Comparison of ENCODE assay signal across 9 cellular contexts in genomic region chr19:38557205-38557799, GRCh38.
DNase-seq lines count a peak whose midpoint lies in the region; ATAC-seq and TF ChIP-seq lines count a peak whose summit lies in the region.
"Had no signal": no experiment of that assay in that cellular context is flagged by ENCODE, and none has a peak within 500 bp of the region (broad histone marks: within the 10 kb centered on the region; RNA-seq: fewer than 3 reads in every experiment).

No MANE protein-coding gene starts in this region.

- H3K36me3 ChIP-seq in hepatocyte (replicated peaks; ENCODE audit: insufficient read depth, low read depth), result no peaks in the 10 kb centered on the region
- H3K36me3 ChIP-seq: thoracic aorta had no signal

- no peaks in the 10 kb centered on the region for H3K79me2 ChIP-seq in hepatocyte

- 81% methylated on average over 12 of the region's 12 CpGs for WGBS in hepatocyte (ENCODE audit: low lambda C conversion rate, missing lambda C conversion rate)

- H2AFZ ChIP-seq in hepatocyte, result no peak overlapping the region

- H3K27ac ChIP-seq in hepatocyte, result no peak overlapping the region
- H3K27ac ChIP-seq: thoracic aorta had no signal

- H3K9me3 ChIP-seq in hepatocyte (ENCODE audit: low read depth), result no peaks in the 10 kb centered on the region
- H3K9me3 ChIP-seq: thoracic aorta had no signal

- no peak for TF ChIP-seq CTCF in hepatocyte (IDR thresholded peaks at IDR 0.05; ENCODE audit: poor library complexity)

- H3K4me1 ChIP-seq in hepatocyte (ENCODE audit: insufficient read depth), result no peaks in the 10 kb centered on the region

- ATAC-seq in GM18861 (IDR thresholded peaks at IDR 0.05; ENCODE audit: unreplicated experiment) (peak; percentile 46), HG03354 (IDR thresholded peaks at IDR 0.05; ENCODE audit: poor library complexity, severe bottlenecking, unreplicated experiment) (peak; percentile 51)

- DNase-seq in A172 (ENCODE audit: low spot score) (peak; percentile 36), hepatocyte (ENCODE audit: low spot score) (no peak), NCI-H2227 (lab: John Stamatoyannopoulos, UW; ENCODE audit: unreplicated experiment) (no peak), amygdala (lab: John Stamatoyannopoulos, UW) (no peak), NCI-H446 treated with DMSO at 0.1 percent for 48 hours (lab: John Stamatoyannopoulos, UW) (no peak)
- DNase-seq in activated CD4-positive, alpha-beta T cell treated with anti-CD3 and anti-CD28 coated beads, Interleukin-2, amount 50 U/mL, for 1 hour, result peak; percentile 26

- no peak overlapping the region for H3K4me3 ChIP-seq in hepatocyte
- H3K4me3 ChIP-seq: thoracic aorta had no signal

- H3K27me3 ChIP-seq in hepatocyte, result no peaks in the 10 kb centered on the region

- H3K4me2 ChIP-seq in hepatocyte, result no peak overlapping the region

- no peaks in the 10 kb centered on the region for H4K20me1 ChIP-seq in hepatocyte (ENCODE audit: insufficient read depth, poor library complexity, severe bottlenecking)

- H3K9me2 ChIP-seq in hepatocyte (replicated peaks; ENCODE audit: insufficient read depth), result no peaks in the 10 kb centered on the region

Comparison
In these comparisons a context has a peak if more than half of its experiments do, and no peak if none do; other contexts are left out.
1. DNase-seq: peak in A172 (single experiment) and activated CD4-positive, alpha-beta T cell treated with anti-CD3 and anti-CD28 coated beads, Interleukin-2, amount 50 U/mL, for 1 hour (single experiment); none in hepatocyte (single experiment), NCI-H2227 (single experiment), amygdala (0 of 56) and NCI-H446 treated with DMSO at 0.1 percent for 48 hours (single experiment).